1 cellular context compared by ENCODE assay signal in the genomic region with DNA sequence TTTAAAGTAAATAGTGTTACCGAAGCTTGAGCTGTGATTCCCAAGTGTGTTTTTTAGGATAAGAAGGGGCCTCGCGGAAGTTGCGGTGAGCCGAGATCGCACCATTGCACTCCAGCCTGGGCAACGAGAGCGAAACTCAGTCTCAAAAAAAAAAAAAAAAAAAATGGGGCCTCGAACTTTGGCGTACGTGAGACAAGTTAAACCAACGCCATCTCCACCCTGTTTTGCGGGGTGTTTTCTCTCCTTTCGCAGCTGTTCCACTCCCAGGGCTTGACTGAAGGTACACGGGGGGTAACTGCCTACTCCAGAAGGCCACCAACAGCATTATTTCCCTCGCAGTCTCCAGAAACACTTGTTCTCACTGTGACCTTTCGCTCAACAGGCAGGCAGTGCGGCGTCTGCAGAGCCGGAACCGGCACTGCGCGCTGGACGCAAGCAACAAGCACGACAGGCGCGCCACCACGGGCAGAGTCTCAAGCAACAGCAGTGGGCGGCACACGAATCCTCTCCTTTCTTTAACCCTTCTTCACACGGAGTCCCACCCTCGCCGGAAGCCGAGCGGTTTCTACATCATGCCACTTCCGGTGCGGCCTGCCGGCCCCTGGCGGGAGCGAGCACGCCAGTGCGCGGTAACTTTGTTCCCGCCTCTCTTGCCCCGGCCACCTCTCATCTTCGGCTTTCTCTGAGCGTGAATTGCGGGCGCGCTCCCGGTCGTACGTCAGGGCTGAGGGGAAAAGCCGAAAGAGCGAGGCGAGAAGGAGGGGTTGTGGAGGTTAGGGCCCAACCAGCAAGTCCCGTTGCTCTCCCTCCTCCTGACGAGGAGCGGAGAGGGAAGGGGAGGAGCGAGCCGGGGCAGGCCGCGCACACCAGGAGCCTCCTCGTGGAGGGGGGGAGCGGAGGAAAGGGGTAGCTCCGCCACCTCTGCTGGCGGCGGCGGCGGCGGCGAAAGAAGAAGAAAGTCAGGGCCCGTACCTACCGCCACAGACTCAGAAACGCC.
TF ChIP-seq lines count a peak whose summit lies in the region.

No MANE protein-coding gene starts in this region.

TF ChIP-seq in K562, 482 proteins besides CTCF, POLR2A, EP300 and RAD21 (continued from another document and continues in another):
- TF ChIP-seq, protein P1, sequence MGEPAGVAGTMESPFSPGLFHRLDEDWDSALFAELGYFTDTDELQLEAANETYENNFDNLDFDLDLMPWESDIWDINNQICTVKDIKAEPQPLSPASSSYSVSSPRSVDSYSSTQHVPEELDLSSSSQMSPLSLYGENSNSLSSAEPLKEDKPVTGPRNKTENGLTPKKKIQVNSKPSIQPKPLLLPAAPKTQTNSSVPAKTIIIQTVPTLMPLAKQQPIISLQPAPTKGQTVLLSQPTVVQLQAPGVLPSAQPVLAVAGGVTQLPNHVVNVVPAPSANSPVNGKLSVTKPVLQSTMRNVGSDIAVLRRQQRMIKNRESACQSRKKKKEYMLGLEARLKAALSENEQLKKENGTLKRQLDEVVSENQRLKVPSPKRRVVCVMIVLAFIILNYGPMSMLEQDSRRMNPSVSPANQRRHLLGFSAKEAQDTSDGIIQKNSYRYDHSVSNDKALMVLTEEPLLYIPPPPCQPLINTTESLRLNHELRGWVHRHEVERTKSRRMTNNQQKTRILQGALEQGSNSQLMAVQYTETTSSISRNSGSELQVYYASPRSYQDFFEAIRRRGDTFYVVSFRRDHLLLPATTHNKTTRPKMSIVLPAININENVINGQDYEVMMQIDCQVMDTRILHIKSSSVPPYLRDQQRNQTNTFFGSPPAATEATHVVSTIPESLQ (CRISPR knock-in tag; IDR thresholded peaks at IDR 0.05) = peak; percentile 95; the same call in 1 of the 2 replicates
- no peak for TF ChIP-seq JUNB (CRISPR knock-in tag; conservative IDR thresholded peaks at IDR 0.05)
- TF ChIP-seq, protein P2, sequence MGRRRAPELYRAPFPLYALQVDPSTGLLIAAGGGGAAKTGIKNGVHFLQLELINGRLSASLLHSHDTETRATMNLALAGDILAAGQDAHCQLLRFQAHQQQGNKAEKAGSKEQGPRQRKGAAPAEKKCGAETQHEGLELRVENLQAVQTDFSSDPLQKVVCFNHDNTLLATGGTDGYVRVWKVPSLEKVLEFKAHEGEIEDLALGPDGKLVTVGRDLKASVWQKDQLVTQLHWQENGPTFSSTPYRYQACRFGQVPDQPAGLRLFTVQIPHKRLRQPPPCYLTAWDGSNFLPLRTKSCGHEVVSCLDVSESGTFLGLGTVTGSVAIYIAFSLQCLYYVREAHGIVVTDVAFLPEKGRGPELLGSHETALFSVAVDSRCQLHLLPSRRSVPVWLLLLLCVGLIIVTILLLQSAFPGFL (CRISPR knock-in tag; IDR thresholded peaks at IDR 0.05) = no peak
- no peak for TF ChIP-seq ZNF124 (CRISPR knock-in tag; IDR thresholded peaks at IDR 0.05)
- TF ChIP-seq, protein P3, sequence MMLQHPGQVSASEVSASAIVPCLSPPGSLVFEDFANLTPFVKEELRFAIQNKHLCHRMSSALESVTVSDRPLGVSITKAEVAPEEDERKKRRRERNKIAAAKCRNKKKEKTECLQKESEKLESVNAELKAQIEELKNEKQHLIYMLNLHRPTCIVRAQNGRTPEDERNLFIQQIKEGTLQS (IDR thresholded peaks at IDR 0.05) = no peak
- TF ChIP-seq, protein P3 (CRISPR knock-in tag; conservative IDR thresholded peaks at IDR 0.05) = no peak
- TF ChIP-seq ZBED1 (IDR thresholded peaks at IDR 0.05) = peak; percentile 57
- peak; percentile 94 for TF ChIP-seq POLR2B (IDR thresholded peaks at IDR 0.05; ENCODE audit: low read depth, partially characterized antibody)
- TF ChIP-seq, protein P4, sequence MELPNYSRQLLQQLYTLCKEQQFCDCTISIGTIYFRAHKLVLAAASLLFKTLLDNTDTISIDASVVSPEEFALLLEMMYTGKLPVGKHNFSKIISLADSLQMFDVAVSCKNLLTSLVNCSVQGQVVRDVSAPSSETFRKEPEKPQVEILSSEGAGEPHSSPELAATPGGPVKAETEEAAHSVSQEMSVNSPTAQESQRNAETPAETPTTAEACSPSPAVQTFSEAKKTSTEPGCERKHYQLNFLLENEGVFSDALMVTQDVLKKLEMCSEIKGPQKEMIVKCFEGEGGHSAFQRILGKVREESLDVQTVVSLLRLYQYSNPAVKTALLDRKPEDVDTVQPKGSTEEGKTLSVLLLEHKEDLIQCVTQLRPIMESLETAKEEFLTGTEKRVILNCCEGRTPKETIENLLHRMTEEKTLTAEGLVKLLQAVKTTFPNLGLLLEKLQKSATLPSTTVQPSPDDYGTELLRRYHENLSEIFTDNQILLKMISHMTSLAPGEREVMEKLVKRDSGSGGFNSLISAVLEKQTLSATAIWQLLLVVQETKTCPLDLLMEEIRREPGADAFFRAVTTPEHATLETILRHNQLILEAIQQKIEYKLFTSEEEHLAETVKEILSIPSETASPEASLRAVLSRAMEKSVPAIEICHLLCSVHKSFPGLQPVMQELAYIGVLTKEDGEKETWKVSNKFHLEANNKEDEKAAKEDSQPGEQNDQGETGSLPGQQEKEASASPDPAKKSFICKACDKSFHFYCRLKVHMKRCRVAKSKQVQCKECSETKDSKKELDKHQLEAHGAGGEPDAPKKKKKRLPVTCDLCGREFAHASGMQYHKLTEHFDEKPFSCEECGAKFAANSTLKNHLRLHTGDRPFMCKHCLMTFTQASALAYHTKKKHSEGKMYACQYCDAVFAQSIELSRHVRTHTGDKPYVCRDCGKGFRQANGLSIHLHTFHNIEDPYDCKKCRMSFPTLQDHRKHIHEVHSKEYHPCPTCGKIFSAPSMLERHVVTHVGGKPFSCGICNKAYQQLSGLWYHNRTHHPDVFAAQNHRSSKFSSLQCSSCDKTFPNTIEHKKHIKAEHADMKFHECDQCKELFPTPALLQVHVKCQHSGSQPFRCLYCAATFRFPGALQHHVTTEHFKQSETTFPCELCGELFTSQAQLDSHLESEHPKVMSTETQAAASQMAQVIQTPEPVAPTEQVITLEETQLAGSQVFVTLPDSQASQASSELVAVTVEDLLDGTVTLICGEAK (IDR thresholded peaks at IDR 0.05) = peak; percentile 95
- TF ChIP-seq, protein P4 (CRISPR knock-in tag; IDR thresholded peaks at IDR 0.05) = no peak
- TF ChIP-seq, protein P5, sequence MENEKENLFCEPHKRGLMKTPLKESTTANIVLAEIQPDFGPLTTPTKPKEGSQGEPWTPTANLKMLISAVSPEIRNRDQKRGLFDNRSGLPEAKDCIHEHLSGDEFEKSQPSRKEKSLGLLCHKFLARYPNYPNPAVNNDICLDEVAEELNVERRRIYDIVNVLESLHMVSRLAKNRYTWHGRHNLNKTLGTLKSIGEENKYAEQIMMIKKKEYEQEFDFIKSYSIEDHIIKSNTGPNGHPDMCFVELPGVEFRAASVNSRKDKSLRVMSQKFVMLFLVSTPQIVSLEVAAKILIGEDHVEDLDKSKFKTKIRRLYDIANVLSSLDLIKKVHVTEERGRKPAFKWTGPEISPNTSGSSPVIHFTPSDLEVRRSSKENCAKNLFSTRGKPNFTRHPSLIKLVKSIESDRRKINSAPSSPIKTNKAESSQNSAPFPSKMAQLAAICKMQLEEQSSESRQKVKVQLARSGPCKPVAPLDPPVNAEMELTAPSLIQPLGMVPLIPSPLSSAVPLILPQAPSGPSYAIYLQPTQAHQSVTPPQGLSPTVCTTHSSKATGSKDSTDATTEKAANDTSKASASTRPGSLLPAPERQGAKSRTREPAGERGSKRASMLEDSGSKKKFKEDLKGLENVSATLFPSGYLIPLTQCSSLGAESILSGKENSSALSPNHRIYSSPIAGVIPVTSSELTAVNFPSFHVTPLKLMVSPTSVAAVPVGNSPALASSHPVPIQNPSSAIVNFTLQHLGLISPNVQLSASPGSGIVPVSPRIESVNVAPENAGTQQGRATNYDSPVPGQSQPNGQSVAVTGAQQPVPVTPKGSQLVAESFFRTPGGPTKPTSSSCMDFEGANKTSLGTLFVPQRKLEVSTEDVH (IDR thresholded peaks at IDR 0.05; ENCODE audit: low read depth, partially characterized antibody) = peak; percentile 87
- TF ChIP-seq GTF2A2 (tag; IDR thresholded peaks at IDR 0.05) = no peak
- TF ChIP-seq FOXK2 (conservative IDR thresholded peaks at IDR 0.05 in 1 of 2, IDR thresholded peaks at IDR 0.05 in 1 of 2; ENCODE audit: low read depth in 2 of 2) = peak; percentile 63 to 84
- TF ChIP-seq, protein P6, sequence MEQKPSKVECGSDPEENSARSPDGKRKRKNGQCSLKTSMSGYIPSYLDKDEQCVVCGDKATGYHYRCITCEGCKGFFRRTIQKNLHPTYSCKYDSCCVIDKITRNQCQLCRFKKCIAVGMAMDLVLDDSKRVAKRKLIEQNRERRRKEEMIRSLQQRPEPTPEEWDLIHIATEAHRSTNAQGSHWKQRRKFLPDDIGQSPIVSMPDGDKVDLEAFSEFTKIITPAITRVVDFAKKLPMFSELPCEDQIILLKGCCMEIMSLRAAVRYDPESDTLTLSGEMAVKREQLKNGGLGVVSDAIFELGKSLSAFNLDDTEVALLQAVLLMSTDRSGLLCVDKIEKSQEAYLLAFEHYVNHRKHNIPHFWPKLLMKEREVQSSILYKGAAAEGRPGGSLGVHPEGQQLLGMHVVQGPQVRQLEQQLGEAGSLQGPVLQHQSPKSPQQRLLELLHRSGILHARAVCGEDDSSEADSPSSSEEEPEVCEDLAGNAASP (IDR thresholded peaks at IDR 0.05) = no peak
- peak; percentile 66; the same call in 1 of the 2 replicates for TF ChIP-seq ZBTB17 (CRISPR knock-in tag; IDR thresholded peaks at IDR 0.05)
- no peak for TF ChIP-seq MCM5 (IDR thresholded peaks at IDR 0.05; ENCODE audit: low read depth)
- TF ChIP-seq, protein P7, sequence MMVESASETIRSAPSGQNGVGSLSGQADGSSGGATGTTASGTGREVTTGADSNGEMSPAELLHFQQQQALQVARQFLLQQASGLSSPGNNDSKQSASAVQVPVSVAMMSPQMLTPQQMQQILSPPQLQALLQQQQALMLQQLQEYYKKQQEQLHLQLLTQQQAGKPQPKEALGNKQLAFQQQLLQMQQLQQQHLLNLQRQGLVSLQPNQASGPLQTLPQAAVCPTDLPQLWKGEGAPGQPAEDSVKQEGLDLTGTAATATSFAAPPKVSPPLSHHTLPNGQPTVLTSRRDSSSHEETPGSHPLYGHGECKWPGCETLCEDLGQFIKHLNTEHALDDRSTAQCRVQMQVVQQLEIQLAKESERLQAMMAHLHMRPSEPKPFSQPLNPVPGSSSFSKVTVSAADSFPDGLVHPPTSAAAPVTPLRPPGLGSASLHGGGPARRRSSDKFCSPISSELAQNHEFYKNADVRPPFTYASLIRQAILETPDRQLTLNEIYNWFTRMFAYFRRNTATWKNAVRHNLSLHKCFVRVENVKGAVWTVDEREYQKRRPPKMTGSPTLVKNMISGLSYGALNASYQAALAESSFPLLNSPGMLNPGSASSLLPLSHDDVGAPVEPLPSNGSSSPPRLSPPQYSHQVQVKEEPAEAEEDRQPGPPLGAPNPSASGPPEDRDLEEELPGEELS (CRISPR knock-in tag; IDR thresholded peaks at IDR 0.05; ENCODE audit: borderline replicate concordance) = no peak
- TF ChIP-seq NCOA1 (IDR thresholded peaks at IDR 0.05; ENCODE audit: low read depth) = 0 out of 2 replicates have a peak, but pooled peaks have one; percentile 11
- TF ChIP-seq, protein P8, sequence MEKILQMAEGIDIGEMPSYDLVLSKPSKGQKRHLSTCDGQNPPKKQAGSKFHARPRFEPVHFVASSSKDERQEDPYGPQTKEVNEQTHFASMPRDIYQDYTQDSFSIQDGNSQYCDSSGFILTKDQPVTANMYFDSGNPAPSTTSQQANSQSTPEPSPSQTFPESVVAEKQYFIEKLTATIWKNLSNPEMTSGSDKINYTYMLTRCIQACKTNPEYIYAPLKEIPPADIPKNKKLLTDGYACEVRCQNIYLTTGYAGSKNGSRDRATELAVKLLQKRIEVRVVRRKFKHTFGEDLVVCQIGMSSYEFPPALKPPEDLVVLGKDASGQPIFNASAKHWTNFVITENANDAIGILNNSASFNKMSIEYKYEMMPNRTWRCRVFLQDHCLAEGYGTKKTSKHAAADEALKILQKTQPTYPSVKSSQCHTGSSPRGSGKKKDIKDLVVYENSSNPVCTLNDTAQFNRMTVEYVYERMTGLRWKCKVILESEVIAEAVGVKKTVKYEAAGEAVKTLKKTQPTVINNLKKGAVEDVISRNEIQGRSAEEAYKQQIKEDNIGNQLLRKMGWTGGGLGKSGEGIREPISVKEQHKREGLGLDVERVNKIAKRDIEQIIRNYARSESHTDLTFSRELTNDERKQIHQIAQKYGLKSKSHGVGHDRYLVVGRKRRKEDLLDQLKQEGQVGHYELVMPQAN (IDR thresholded peaks at IDR 0.05; ENCODE audit: borderline replicate concordance) = peak; percentile 71; the same call in 1 of the 2 replicates
- peak; percentile 74 for TF ChIP-seq ELF2 (CRISPR knock-in tag; IDR thresholded peaks at IDR 0.05)
- TF ChIP-seq ADNP (tag; IDR thresholded peaks at IDR 0.05) = no peak
- peak in 1 of 2 experiments; percentile 49; a peak in 1 of 4 replicates for TF ChIP-seq SIN3A (IDR thresholded peaks at IDR 0.05; ENCODE audit: borderline replicate concordance in 2 of 2, control insufficient read depth in 1 of 2, low read depth in 2 of 2, low read length in 2 of 2)
- TF ChIP-seq HMG20A (CRISPR knock-in tag; conservative IDR thresholded peaks at IDR 0.05) = no peak
- TF ChIP-seq E2F3 (CRISPR knock-in tag; IDR thresholded peaks at IDR 0.05) = no peak
- peak; percentile 60; the same call in 1 of the 2 replicates for TF ChIP-seq ELF4 (CRISPR knock-in tag; IDR thresholded peaks at IDR 0.05)
